Comparison of ENCODE assay signal across 1 cellular context in genomic region chr7:150420987-150421674, GRCh38.
A peak's percentile ranks its signal among the peaks of the same experiment; 100 is the strongest.
TF ChIP-seq lines count a peak whose summit lies in the region.

No MANE protein-coding gene starts in this region.

TF ChIP-seq in HepG2, 621 proteins besides CTCF, POLR2A, EP300 and RAD21 (continued from another document and continues in another):
- TF ChIP-seq, protein P1, sequence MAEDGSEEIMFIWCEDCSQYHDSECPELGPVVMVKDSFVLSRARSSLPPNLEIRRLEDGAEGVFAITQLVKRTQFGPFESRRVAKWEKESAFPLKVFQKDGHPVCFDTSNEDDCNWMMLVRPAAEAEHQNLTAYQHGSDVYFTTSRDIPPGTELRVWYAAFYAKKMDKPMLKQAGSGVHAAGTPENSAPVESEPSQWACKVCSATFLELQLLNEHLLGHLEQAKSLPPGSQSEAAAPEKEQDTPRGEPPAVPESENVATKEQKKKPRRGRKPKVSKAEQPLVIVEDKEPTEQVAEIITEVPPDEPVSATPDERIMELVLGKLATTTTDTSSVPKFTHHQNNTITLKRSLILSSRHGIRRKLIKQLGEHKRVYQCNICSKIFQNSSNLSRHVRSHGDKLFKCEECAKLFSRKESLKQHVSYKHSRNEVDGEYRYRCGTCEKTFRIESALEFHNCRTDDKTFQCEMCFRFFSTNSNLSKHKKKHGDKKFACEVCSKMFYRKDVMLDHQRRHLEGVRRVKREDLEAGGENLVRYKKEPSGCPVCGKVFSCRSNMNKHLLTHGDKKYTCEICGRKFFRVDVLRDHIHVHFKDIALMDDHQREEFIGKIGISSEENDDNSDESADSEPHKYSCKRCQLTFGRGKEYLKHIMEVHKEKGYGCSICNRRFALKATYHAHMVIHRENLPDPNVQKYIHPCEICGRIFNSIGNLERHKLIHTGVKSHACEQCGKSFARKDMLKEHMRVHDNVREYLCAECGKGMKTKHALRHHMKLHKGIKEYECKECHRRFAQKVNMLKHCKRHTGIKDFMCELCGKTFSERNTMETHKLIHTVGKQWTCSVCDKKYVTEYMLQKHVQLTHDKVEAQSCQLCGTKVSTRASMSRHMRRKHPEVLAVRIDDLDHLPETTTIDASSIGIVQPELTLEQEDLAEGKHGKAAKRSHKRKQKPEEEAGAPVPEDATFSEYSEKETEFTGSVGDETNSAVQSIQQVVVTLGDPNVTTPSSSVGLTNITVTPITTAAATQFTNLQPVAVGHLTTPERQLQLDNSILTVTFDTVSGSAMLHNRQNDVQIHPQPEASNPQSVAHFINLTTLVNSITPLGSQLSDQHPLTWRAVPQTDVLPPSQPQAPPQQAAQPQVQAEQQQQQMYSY (CRISPR knock-in tag; IDR thresholded peaks at IDR 0.05): no peak
- TF ChIP-seq GATAD1 (CRISPR knock-in tag; IDR thresholded peaks at IDR 0.05): 0 out of 2 replicates have a peak, but pooled peaks have one; percentile 36
- TF ChIP-seq, protein P2, sequence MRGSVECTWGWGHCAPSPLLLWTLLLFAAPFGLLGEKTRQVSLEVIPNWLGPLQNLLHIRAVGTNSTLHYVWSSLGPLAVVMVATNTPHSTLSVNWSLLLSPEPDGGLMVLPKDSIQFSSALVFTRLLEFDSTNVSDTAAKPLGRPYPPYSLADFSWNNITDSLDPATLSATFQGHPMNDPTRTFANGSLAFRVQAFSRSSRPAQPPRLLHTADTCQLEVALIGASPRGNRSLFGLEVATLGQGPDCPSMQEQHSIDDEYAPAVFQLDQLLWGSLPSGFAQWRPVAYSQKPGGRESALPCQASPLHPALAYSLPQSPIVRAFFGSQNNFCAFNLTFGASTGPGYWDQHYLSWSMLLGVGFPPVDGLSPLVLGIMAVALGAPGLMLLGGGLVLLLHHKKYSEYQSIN (CRISPR knock-in tag; IDR thresholded peaks at IDR 0.05; ENCODE audit: borderline replicate concordance): no peak
- TF ChIP-seq ZNF34 (CRISPR knock-in tag; IDR thresholded peaks at IDR 0.05; ENCODE audit: borderline replicate concordance): no peak
- no peak for TF ChIP-seq ZNF17 (CRISPR knock-in tag; IDR thresholded peaks at IDR 0.05)
- no peak for TF ChIP-seq KLF13 (CRISPR knock-in tag; IDR thresholded peaks at IDR 0.05)
- no peak for TF ChIP-seq BRF2 (CRISPR knock-in tag; IDR thresholded peaks at IDR 0.05)
- TF ChIP-seq MLLT10 (CRISPR knock-in tag; IDR thresholded peaks at IDR 0.05): no peak
- no peak for TF ChIP-seq CENPBD1 (CRISPR knock-in tag; IDR thresholded peaks at IDR 0.05; ENCODE audit: borderline replicate concordance, low read depth)
- TF ChIP-seq ASH2L (IDR thresholded peaks at IDR 0.05; ENCODE audit: insufficient read length, low read depth, low read length): no peak
- TF ChIP-seq, protein P3, sequence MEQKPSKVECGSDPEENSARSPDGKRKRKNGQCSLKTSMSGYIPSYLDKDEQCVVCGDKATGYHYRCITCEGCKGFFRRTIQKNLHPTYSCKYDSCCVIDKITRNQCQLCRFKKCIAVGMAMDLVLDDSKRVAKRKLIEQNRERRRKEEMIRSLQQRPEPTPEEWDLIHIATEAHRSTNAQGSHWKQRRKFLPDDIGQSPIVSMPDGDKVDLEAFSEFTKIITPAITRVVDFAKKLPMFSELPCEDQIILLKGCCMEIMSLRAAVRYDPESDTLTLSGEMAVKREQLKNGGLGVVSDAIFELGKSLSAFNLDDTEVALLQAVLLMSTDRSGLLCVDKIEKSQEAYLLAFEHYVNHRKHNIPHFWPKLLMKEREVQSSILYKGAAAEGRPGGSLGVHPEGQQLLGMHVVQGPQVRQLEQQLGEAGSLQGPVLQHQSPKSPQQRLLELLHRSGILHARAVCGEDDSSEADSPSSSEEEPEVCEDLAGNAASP (CRISPR knock-in tag; IDR thresholded peaks at IDR 0.05; ENCODE audit: borderline replicate concordance): no peak
- no peak for TF ChIP-seq KLF11 (CRISPR knock-in tag; IDR thresholded peaks at IDR 0.05)
- TF ChIP-seq TEAD3 (CRISPR knock-in tag; optimal IDR thresholded peaks at IDR 0.05; ENCODE audit: borderline replicate concordance): peak; percentile 34
- no peak for TF ChIP-seq ZNF33A (CRISPR knock-in tag; IDR thresholded peaks at IDR 0.05; ENCODE audit: borderline replicate concordance)
- no peak for TF ChIP-seq GATA4 (IDR thresholded peaks at IDR 0.05; ENCODE audit: borderline replicate concordance, low read depth)
- TF ChIP-seq ZNF619 (CRISPR knock-in tag; IDR thresholded peaks at IDR 0.05): no peak
- TF ChIP-seq U2AF1 (optimal IDR thresholded peaks at IDR 0.05; ENCODE audit: low read depth, low read length): no peak
- no peak for TF ChIP-seq PCBP2 (optimal IDR thresholded peaks at IDR 0.05; ENCODE audit: low read depth, low read length, poor library complexity, severe bottlenecking)
- TF ChIP-seq MIER2 (CRISPR knock-in tag; IDR thresholded peaks at IDR 0.05): no peak
- TF ChIP-seq STAG1 (CRISPR knock-in tag; IDR thresholded peaks at IDR 0.05): peak; percentile 92
- TF ChIP-seq SMAD1 (CRISPR knock-in tag; IDR thresholded peaks at IDR 0.05; ENCODE audit: borderline replicate concordance, low read depth): no peak
- no peak for TF ChIP-seq ZNF468 (CRISPR knock-in tag; IDR thresholded peaks at IDR 0.05)
- TF ChIP-seq IKZF4 (CRISPR knock-in tag; IDR thresholded peaks at IDR 0.05; ENCODE audit: borderline replicate concordance, low read depth, not compliant biosample characterization): no peak
- peak; percentile 48; the same call in 1 of the 2 replicates for TF ChIP-seq FOXO1 (CRISPR knock-in tag; IDR thresholded peaks at IDR 0.05)
- no peak for TF ChIP-seq ZNF350 (CRISPR knock-in tag; IDR thresholded peaks at IDR 0.05; ENCODE audit: borderline replicate concordance, low read depth)
- TF ChIP-seq CEBPB (IDR thresholded peaks at IDR 0.05; ENCODE audit: borderline replicate concordance, low read depth, low read length): no peak
- TF ChIP-seq KDM2A (CRISPR knock-in tag; IDR thresholded peaks at IDR 0.05; ENCODE audit: borderline replicate concordance, low read depth): peak; percentile 84
- TF ChIP-seq ZNF274 (CRISPR knock-in tag; IDR thresholded peaks at IDR 0.05): no peak
- TF ChIP-seq, protein P4, sequence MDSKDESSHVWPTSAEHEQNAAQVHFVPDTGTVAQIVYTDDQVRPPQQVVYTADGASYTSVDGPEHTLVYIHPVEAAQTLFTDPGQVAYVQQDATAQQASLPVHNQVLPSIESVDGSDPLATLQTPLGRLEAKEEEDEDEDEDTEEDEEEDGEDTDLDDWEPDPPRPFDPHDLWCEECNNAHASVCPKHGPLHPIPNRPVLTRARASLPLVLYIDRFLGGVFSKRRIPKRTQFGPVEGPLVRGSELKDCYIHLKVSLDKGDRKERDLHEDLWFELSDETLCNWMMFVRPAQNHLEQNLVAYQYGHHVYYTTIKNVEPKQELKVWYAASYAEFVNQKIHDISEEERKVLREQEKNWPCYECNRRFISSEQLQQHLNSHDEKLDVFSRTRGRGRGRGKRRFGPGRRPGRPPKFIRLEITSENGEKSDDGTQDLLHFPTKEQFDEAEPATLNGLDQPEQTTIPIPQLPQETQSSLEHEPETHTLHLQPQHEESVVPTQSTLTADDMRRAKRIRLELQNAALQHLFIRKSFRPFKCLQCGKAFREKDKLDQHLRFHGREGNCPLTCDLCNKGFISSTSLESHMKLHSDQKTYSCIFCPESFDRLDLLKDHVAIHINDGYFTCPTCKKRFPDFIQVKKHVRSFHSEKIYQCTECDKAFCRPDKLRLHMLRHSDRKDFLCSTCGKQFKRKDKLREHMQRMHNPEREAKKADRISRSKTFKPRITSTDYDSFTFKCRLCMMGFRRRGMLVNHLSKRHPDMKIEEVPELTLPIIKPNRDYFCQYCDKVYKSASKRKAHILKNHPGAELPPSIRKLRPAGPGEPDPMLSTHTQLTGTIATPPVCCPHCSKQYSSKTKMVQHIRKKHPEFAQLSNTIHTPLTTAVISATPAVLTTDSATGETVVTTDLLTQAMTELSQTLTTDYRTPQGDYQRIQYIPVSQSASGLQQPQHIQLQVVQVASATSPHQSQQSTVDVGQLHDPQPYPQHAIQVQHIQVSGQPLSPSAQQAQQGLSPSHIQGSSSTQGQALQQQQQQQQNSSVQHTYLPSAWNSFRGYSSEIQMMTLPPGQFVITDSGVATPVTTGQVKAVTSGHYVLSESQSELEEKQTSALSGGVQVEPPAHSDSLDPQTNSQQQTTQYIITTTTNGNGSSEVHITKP (CRISPR knock-in tag; IDR thresholded peaks at IDR 0.05; ENCODE audit: low read depth): peak; percentile 72; the same call in 1 of the 2 replicates
- TF ChIP-seq HHEX (CRISPR knock-in tag; IDR thresholded peaks at IDR 0.05): no peak
- no peak for TF ChIP-seq ZNF564 (CRISPR knock-in tag; IDR thresholded peaks at IDR 0.05)
- no peak for TF ChIP-seq MAF1 (CRISPR knock-in tag; IDR thresholded peaks at IDR 0.05; ENCODE audit: borderline replicate concordance)
- no peak for TF ChIP-seq TSC22D2 (CRISPR knock-in tag; IDR thresholded peaks at IDR 0.05; ENCODE audit: borderline replicate concordance)
- 0 out of 2 replicates have a peak, but pooled peaks have one; percentile 23 for TF ChIP-seq ZNF441 (CRISPR knock-in tag; IDR thresholded peaks at IDR 0.05; ENCODE audit: borderline replicate concordance)
- no peak for TF ChIP-seq SP4 (CRISPR knock-in tag; IDR thresholded peaks at IDR 0.05)
- TF ChIP-seq ARID5B (CRISPR knock-in tag; IDR thresholded peaks at IDR 0.05): peak; percentile 41; the same call in 1 of the 2 replicates
- TF ChIP-seq ZNF850 (CRISPR knock-in tag; conservative IDR thresholded peaks at IDR 0.05): no peak
- no peak for TF ChIP-seq ZFP62 (CRISPR knock-in tag; IDR thresholded peaks at IDR 0.05)
- no peak for TF ChIP-seq ZNF570 (CRISPR knock-in tag; IDR thresholded peaks at IDR 0.05; ENCODE audit: borderline replicate concordance)
- no peak for TF ChIP-seq ZNF225 (CRISPR knock-in tag; IDR thresholded peaks at IDR 0.05)
- no peak for TF ChIP-seq SRSF4 (IDR thresholded peaks at IDR 0.05; ENCODE audit: low read depth, low read length, poor library complexity, severe bottlenecking)
- 0 out of 2 replicates have a peak, but pooled peaks have one; percentile 31 for TF ChIP-seq ZNF800 (CRISPR knock-in tag; IDR thresholded peaks at IDR 0.05)
- TF ChIP-seq RAD51 (IDR thresholded peaks at IDR 0.05; ENCODE audit: borderline replicate concordance): no peak
- TF ChIP-seq TFE3 (CRISPR knock-in tag; IDR thresholded peaks at IDR 0.05): no peak
